ENCODE assay signal across 19 cellular contexts in genomic region chr5:76368941-76369340, GRCh38. TPM values are rescaled to one million over a fixed set of nuclear protein-coding genes. Genes with fewer than 3 reads are reported as not detected.
DNase-seq lines count a peak whose midpoint lies in the region; ATAC-seq and TF ChIP-seq lines count a peak whose summit lies in the region.
"Had no signal": no experiment of that assay in that cellular context is flagged by ENCODE, and none has a peak within 500 bp of the region (broad histone marks: within the 10 kb centered on the region; RNA-seq: fewer than 3 reads in every experiment).

No MANE protein-coding gene starts in this region.

- H3K27me3 Mint-ChIP-seq in activated CD4-positive, alpha-beta T cell treated with anti-CD3 and anti-CD28 coated beads, Interleukin-2, amount 10 ng/mL, durations not matched to agents 24 days and 14 days, result no peaks in the 10 kb centered on the region
- peaks cover 4% of the 10 kb centered on the region for H3K27me3 Mint-ChIP-seq in activated naive CD4-positive, alpha-beta T cell treated with anti-CD3 and anti-CD28 coated beads, Interleukin-2, amount 10 ng/mL, durations not matched to agents 7 days and 5 days
- no peaks in the 10 kb centered on the region for H3K27me3 Mint-ChIP-seq in nephron progenitor cell (ENCODE audit: low read depth, poor library complexity)
- H3K27me3 Mint-ChIP-seq: CD4-positive, alpha-beta memory T cell had no signal

- no peak for ATAC-seq in activated naive CD4-positive, alpha-beta T cell treated with anti-CD3 and anti-CD28 coated beads, Interleukin-2, amount 50 U/mL, for 72 hours
- no peak for ATAC-seq in HG02759 (IDR thresholded peaks at IDR 0.05; ENCODE audit: unreplicated experiment)

- DNase-seq in activated CD4-positive, alpha-beta T cell treated with anti-CD3 and anti-CD28 coated beads, Interleukin-2, amount 10 ng/mL, durations not matched to agents 24 days and 14 days, result no peak
- no peak for DNase-seq in activated CD4-positive, alpha-beta T cell treated with anti-CD3 and anti-CD28 coated beads for 4 hours
- DNase-seq in activated naive CD4-positive, alpha-beta T cell treated with anti-CD3 and anti-CD28 coated beads, Interleukin-2, amount 50 U/mL, for 72 hours (ENCODE audit: low spot score in 2 of 2), result no peak
- no peak for DNase-seq in activated naive CD4-positive, alpha-beta T cell treated with anti-CD3 and anti-CD28 coated beads, Interleukin-2, amount 10 ng/mL, durations not matched to agents 7 days and 5 days
- DNase-seq in nephron progenitor cell, result no peak
- DNase-seq in stimulated activated CD4-positive, alpha-beta T cell treated with anti-CD3 and anti-CD28 coated beads, Interleukin-12 subunit alpha, Interleukin-12 subunit beta, amount 100 ng/mL, for 4 hours, result no peak
- DNase-seq: Calu3; CD4-positive, alpha-beta memory T cell; GF-D8; H9; MV-4-11; NCI-H1694 treated with DMSO at 0.1 percent for 48 hours; NCI-H2107; NCI-H226; NCI-H524; NCI-H82; SHP77 had no signal

- peaks cover 2% of the 10 kb centered on the region for H3K36me3 Mint-ChIP-seq in activated CD4-positive, alpha-beta T cell treated with anti-CD3 and anti-CD28 coated beads, Interleukin-2, amount 10 ng/mL, durations not matched to agents 24 days and 14 days (ENCODE audit: low read depth)
- H3K36me3 Mint-ChIP-seq in activated naive CD4-positive, alpha-beta T cell treated with anti-CD3 and anti-CD28 coated beads, Interleukin-2, amount 50 U/mL, for 72 hours, result peaks cover 0 to 8% of the 10 kb centered on the region in 2 donors
- H3K36me3 Mint-ChIP-seq in activated naive CD4-positive, alpha-beta T cell treated with anti-CD3 and anti-CD28 coated beads, Interleukin-2, amount 10 ng/mL, durations not matched to agents 7 days and 5 days, result peaks cover 3% of the 10 kb centered on the region
- H3K36me3 Mint-ChIP-seq in nephron progenitor cell (ENCODE audit: low read depth), result no peaks in the 10 kb centered on the region
- H3K36me3 Mint-ChIP-seq: CD4-positive, alpha-beta memory T cell had no signal

- peak overlapping the region; percentile 62 for H3K27ac ChIP-seq in VCaP

- intact Hi-C loops in activated CD4-positive, alpha-beta T cell treated with anti-CD3 and anti-CD28 coated beads, Interleukin-2, amount 10 ng/mL, durations not matched to agents 24 days and 14 days (cut with micrococcal nuclease), result loop anchor here (1.0 to 2.0 kb wide), 4 partner anchors 33 to 178 kb away; no protein-coding TSS in a partner anchor

- peaks cover 23% of the 10 kb centered on the region for H3K4me1 Mint-ChIP-seq in activated CD4-positive, alpha-beta T cell treated with anti-CD3 and anti-CD28 coated beads, Interleukin-2, amount 10 ng/mL, durations not matched to agents 24 days and 14 days
- H3K4me1 Mint-ChIP-seq in activated naive CD4-positive, alpha-beta T cell treated with anti-CD3 and anti-CD28 coated beads, Interleukin-2, amount 10 ng/mL, durations not matched to agents 7 days and 5 days, result peaks cover 3% of the 10 kb centered on the region
- H3K4me1 Mint-ChIP-seq in nephron progenitor cell, result peaks cover 44% of the 10 kb centered on the region

- CTCF ChIA-PET in activated naive CD4-positive, alpha-beta T cell treated with anti-CD3 and anti-CD28 coated beads, Interleukin-2, amount 10 ng/mL, durations not matched to agents 7 days and 5 days (lab: Charles Lee), result no interaction called here

- no peak overlapping the region for H3K4me3 Mint-ChIP-seq in activated CD4-positive, alpha-beta T cell treated with anti-CD3 and anti-CD28 coated beads, Interleukin-2, amount 10 ng/mL, durations not matched to agents 24 days and 14 days
- H3K4me3 Mint-ChIP-seq in activated naive CD4-positive, alpha-beta T cell treated with anti-CD3 and anti-CD28 coated beads, Interleukin-2, amount 10 ng/mL, durations not matched to agents 7 days and 5 days, result no peak overlapping the region
- H3K4me3 Mint-ChIP-seq in nephron progenitor cell, result no peak overlapping the region
- H3K4me3 Mint-ChIP-seq: CD4-positive, alpha-beta memory T cell; H9 had no signal

- H3K27ac Mint-ChIP-seq in activated CD4-positive, alpha-beta T cell treated with anti-CD3 and anti-CD28 coated beads, Interleukin-2, amount 10 ng/mL, durations not matched to agents 24 days and 14 days, result peak overlapping the region; percentile 84
- H3K27ac Mint-ChIP-seq in activated naive CD4-positive, alpha-beta T cell treated with anti-CD3 and anti-CD28 coated beads, Interleukin-2, amount 50 U/mL, for 72 hours, result peak overlapping the region; percentile 70 to 87
- H3K27ac Mint-ChIP-seq in activated naive CD4-positive, alpha-beta T cell treated with anti-CD3 and anti-CD28 coated beads, Interleukin-2, amount 10 ng/mL, durations not matched to agents 7 days and 5 days, result no peak overlapping the region
- peak overlapping the region; percentile 16 for H3K27ac Mint-ChIP-seq in nephron progenitor cell
- H3K27ac Mint-ChIP-seq: H9 had no signal

- peaks cover 4% of the 10 kb centered on the region for H3K9me3 Mint-ChIP-seq in activated CD4-positive, alpha-beta T cell treated with anti-CD3 and anti-CD28 coated beads, Interleukin-2, amount 10 ng/mL, durations not matched to agents 24 days and 14 days
- H3K9me3 Mint-ChIP-seq in activated naive CD4-positive, alpha-beta T cell treated with anti-CD3 and anti-CD28 coated beads, Interleukin-2, amount 50 U/mL, for 72 hours, result peaks cover 5 to 6% of the 10 kb centered on the region in 2 donors
- no peaks in the 10 kb centered on the region for H3K9me3 Mint-ChIP-seq in activated naive CD4-positive, alpha-beta T cell treated with anti-CD3 and anti-CD28 coated beads, Interleukin-2, amount 10 ng/mL, durations not matched to agents 7 days and 5 days
- no peaks in the 10 kb centered on the region for H3K9me3 Mint-ChIP-seq in nephron progenitor cell
- H3K9me3 Mint-ChIP-seq: H9 had no signal

- TF ChIP-seq CTCF in VCaP (conservative IDR thresholded peaks at IDR 0.05) (no peak), nephron progenitor cell (IDR thresholded peaks at IDR 0.05) (no peak)

RNA-seq across cellular contexts. Expression of gene IQGAP2, which starts 34.1 kb away (rescaled TPM):
- 37.3 and 39.3 TPM in 2 replicates for total RNA-seq in activated CD4-positive, alpha-beta T cell treated with anti-CD3 and anti-CD28 coated beads, Interleukin-2, amount 10 ng/mL, durations not matched to agents 24 days and 14 days
- total RNA-seq in activated naive CD4-positive, alpha-beta T cell treated with anti-CD3 and anti-CD28 coated beads, Interleukin-2, amount 50 U/mL, for 72 hours, result 10 to 100 TPM; 42.4 to 62.0 TPM
